In genomic region chr1:205492201-205492667, GRCh38 we compare ENCODE assay signal across 15 cellular contexts. TPM values are rescaled to one million over a fixed set of nuclear protein-coding genes. Genes with fewer than 3 reads are reported as not detected.
DNase-seq lines count a peak whose midpoint lies in the region; ATAC-seq, FAIRE-seq and TF ChIP-seq lines count a peak whose summit lies in the region.
"Had no signal": no experiment of that assay in that cellular context is flagged by ENCODE, and none has a peak within 500 bp of the region (broad histone marks: within the 10 kb centered on the region; RNA-seq: fewer than 3 reads in every experiment).

No MANE protein-coding gene starts in this region.

- peaks cover 2% of the 10 kb centered on the region for H3K4me1 Mint-ChIP-seq in activated CD4-positive, alpha-beta memory T cell treated with anti-CD3 and anti-CD28 coated beads for 36 hours (ENCODE audit: low read depth)
- H3K4me1 Mint-ChIP-seq in activated CD4-positive, alpha-beta T cell treated with anti-CD3 and anti-CD28 coated beads, Interleukin-2, amount 10 ng/mL, durations not matched to agents 7 days and 5 days, result peaks cover 9% of the 10 kb centered on the region

- H3K27ac ChIP-seq in BLaER1, result no peak overlapping the region
- H3K27ac ChIP-seq: Peyer's patch had no signal

- H3K27me3 Mint-ChIP-seq in activated CD4-positive, alpha-beta memory T cell treated with anti-CD3 and anti-CD28 coated beads for 36 hours, result peaks cover 22% of the 10 kb centered on the region
- peaks cover 33% of the 10 kb centered on the region for H3K27me3 Mint-ChIP-seq in activated CD4-positive, alpha-beta T cell treated with anti-CD3 and anti-CD28 coated beads, Interleukin-2, amount 10 ng/mL, durations not matched to agents 7 days and 5 days

- H4K20me1 ChIP-seq in BLaER1, result no peaks in the 10 kb centered on the region

- no peak for TF ChIP-seq CTCF in bronchial epithelial cell (IDR thresholded peaks at IDR 0.05; ENCODE audit: insufficient read depth, low read length, severe bottlenecking)

- FAIRE-seq in bronchial epithelial cell (lab: Jason Lieb, UNC), result no peak
- FAIRE-seq: D721Med had no signal

- no peak overlapping the region for H3K27ac Mint-ChIP-seq in activated CD4-positive, alpha-beta memory T cell treated with anti-CD3 and anti-CD28 coated beads for 36 hours
- H3K27ac Mint-ChIP-seq in activated CD4-positive, alpha-beta T cell treated with anti-CD3 and anti-CD28 coated beads, Interleukin-2, amount 10 ng/mL, durations not matched to agents 7 days and 5 days, result no peak overlapping the region
- H3K27ac Mint-ChIP-seq: activated CD4-positive, alpha-beta memory T cell treated with anti-CD3 and anti-CD28 coated beads, Interleukin-2, amount 10 ng/mL, durations not matched to agents 7 days and 5 days; type B pancreatic cell had no signal

- H3K4me3 ChIP-seq in BLaER1 (no peak overlapping the region), bronchial epithelial cell (ENCODE audit: low read depth, low read length) (no peak overlapping the region)
- H3K4me3 ChIP-seq: Peyer's patch had no signal

- no peaks in the 10 kb centered on the region for H3K9me3 ChIP-seq in BLaER1
- H3K9me3 ChIP-seq: Peyer's patch had no signal

- peaks cover 23% of the 10 kb centered on the region for H3K4me1 ChIP-seq in BLaER1

- H3K4me3 Mint-ChIP-seq in activated CD4-positive, alpha-beta memory T cell treated with anti-CD3 and anti-CD28 coated beads for 36 hours, result no peak overlapping the region
- no peak overlapping the region for H3K4me3 Mint-ChIP-seq in activated CD4-positive, alpha-beta T cell treated with anti-CD3 and anti-CD28 coated beads, Interleukin-2, amount 10 ng/mL, durations not matched to agents 7 days and 5 days
- H3K4me3 Mint-ChIP-seq: activated CD4-positive, alpha-beta memory T cell treated with anti-CD3 and anti-CD28 coated beads, Interleukin-2, amount 10 ng/mL, durations not matched to agents 7 days and 5 days; type B pancreatic cell had no signal

- intact Hi-C loops in activated CD4-positive, alpha-beta memory T cell treated with anti-CD3 and anti-CD28 coated beads for 36 hours (cut with micrococcal nuclease), result no loop called here

- no peak overlapping the region for H3K9ac ChIP-seq in BLaER1

- ATAC-seq in HG03095 (IDR thresholded peaks at IDR 0.05; ENCODE audit: unreplicated experiment), result no peak

- no peaks in the 10 kb centered on the region for H3K36me3 ChIP-seq in BLaER1
- H3K36me3 ChIP-seq in bronchial epithelial cell (ENCODE audit: control insufficient read depth, insufficient read depth, low read length), result no peaks in the 10 kb centered on the region
- H3K36me3 ChIP-seq: Peyer's patch had no signal

- H3K36me3 Mint-ChIP-seq in activated CD4-positive, alpha-beta memory T cell treated with anti-CD3 and anti-CD28 coated beads for 36 hours, result no peaks in the 10 kb centered on the region
- H3K36me3 Mint-ChIP-seq in activated CD4-positive, alpha-beta T cell treated with anti-CD3 and anti-CD28 coated beads, Interleukin-2, amount 10 ng/mL, durations not matched to agents 7 days and 5 days (ENCODE audit: low read depth), result no peaks in the 10 kb centered on the region
- H3K36me3 Mint-ChIP-seq: type B pancreatic cell had no signal

- no peaks in the 10 kb centered on the region for H3K27me3 ChIP-seq in BLaER1
- no peaks in the 10 kb centered on the region for H3K27me3 ChIP-seq in bronchial epithelial cell (ENCODE audit: control insufficient read depth, insufficient read depth, low read length)
- H3K27me3 ChIP-seq: Peyer's patch had no signal

- no peaks in the 10 kb centered on the region for H3K9me3 Mint-ChIP-seq in activated CD4-positive, alpha-beta memory T cell treated with anti-CD3 and anti-CD28 coated beads for 36 hours
- no peaks in the 10 kb centered on the region for H3K9me3 Mint-ChIP-seq in activated CD4-positive, alpha-beta T cell treated with anti-CD3 and anti-CD28 coated beads, Interleukin-2, amount 10 ng/mL, durations not matched to agents 7 days and 5 days
- H3K9me3 Mint-ChIP-seq: activated CD4-positive, alpha-beta memory T cell treated with anti-CD3 and anti-CD28 coated beads, Interleukin-2, amount 10 ng/mL, durations not matched to agents 7 days and 5 days; type B pancreatic cell had no signal

- H3K4me2 ChIP-seq in BLaER1, result peak overlapping the region; percentile 53

- DNase-seq in NCI-H1092 treated with DMSO at 0.1 percent for 48 hours (lab: John Stamatoyannopoulos, UW), result peak; percentile 81
- peak; percentile 89 to 97 for DNase-seq in NCI-H524 (lab: John Stamatoyannopoulos, UW)
- DNase-seq in bronchial epithelial cell (ENCODE audit: low read depth), result peak; percentile 6
- DNase-seq in activated CD4-positive, alpha-beta memory T cell treated with anti-CD3 and anti-CD28 coated beads for 36 hours, result no peak
- no peak for DNase-seq in activated CD4-positive, alpha-beta T cell treated with anti-CD3 and anti-CD28 coated beads, Interleukin-2, amount 10 ng/mL, durations not matched to agents 7 days and 5 days
- no peak for DNase-seq in mesenteric fat pad (ENCODE audit: low spot score)
- DNase-seq: activated CD4-positive, alpha-beta memory T cell treated with anti-CD3 and anti-CD28 coated beads, Interleukin-2, amount 10 ng/mL, durations not matched to agents 7 days and 5 days; effector memory CD4-positive, alpha-beta T cell; NCI-H1930; Peyer's patch had no signal

- CTCF ChIA-PET in activated CD4-positive, alpha-beta memory T cell treated with anti-CD3 and anti-CD28 coated beads for 36 hours (lab: Charles Lee), result interaction anchor here (1.0 to 13.1 kb wide), 3 partner anchors 10 to 138 kb away, joined by 3 to 321 read pairs (median 5); no protein-coding TSS in a partner anchor
- CTCF ChIA-PET in activated CD4-positive, alpha-beta T cell treated with anti-CD3 and anti-CD28 coated beads, Interleukin-2, amount 10 ng/mL, durations not matched to agents 7 days and 5 days (lab: Charles Lee), result interaction anchor here (1.2 to 2.3 kb wide), 3 partner anchors 32 to 138 kb away, joined by 4 to 11 read pairs (median 8); no protein-coding TSS in a partner anchor

- POLR2A ChIA-PET in activated CD4-positive, alpha-beta memory T cell treated with anti-CD3 and anti-CD28 coated beads for 36 hours (lab: Charles Lee), result no interaction called here
- POLR2A ChIA-PET in activated CD4-positive, alpha-beta T cell treated with anti-CD3 and anti-CD28 coated beads, Interleukin-2, amount 10 ng/mL, durations not matched to agents 7 days and 5 days (lab: Charles Lee), result no interaction called here

RNA-seq across cellular contexts. Expression of gene CDK18, which starts 12.2 kb away (rescaled TPM):
- total RNA-seq in bronchial epithelial cell (1.8 and 2.2 TPM in 2 replicates), mesenteric fat pad (4.0 TPM)
- total RNA-seq in activated CD4-positive, alpha-beta memory T cell treated with anti-CD3 and anti-CD28 coated beads for 36 hours, result 1 to 10 TPM; 2.5 to 2.6 TPM
- total RNA-seq in activated CD4-positive, alpha-beta T cell treated with anti-CD3 and anti-CD28 coated beads, Interleukin-2, amount 10 ng/mL, durations not matched to agents 7 days and 5 days, result 1 to 10 TPM; 2.9 to 3.5 TPM
- total RNA-seq: pulmonary artery endothelial cell had no signal

RNA-seq across cellular contexts. Expression of gene BLACAT1, which starts 36.4 kb away (rescaled TPM):
- total RNA-seq in bronchial epithelial cell (0.77 and 0.79 TPM in 2 replicates), mesenteric fat pad (not detected)
- total RNA-seq in activated CD4-positive, alpha-beta memory T cell treated with anti-CD3 and anti-CD28 coated beads for 36 hours, result 1 to 10 TPM in 1 of 2 experiments, under 1 TPM in 1; 0.90 to 1.2 TPM
- under 1 TPM; 0.20 to 0.23 TPM for total RNA-seq in activated CD4-positive, alpha-beta T cell treated with anti-CD3 and anti-CD28 coated beads, Interleukin-2, amount 10 ng/mL, durations not matched to agents 7 days and 5 days
- total RNA-seq: pulmonary artery endothelial cell had no signal

Comparison
In these comparisons a context has a peak if more than half of its experiments do, and no peak if none do; other contexts are left out.
1. DNase-seq: peak in NCI-H1092 treated with DMSO at 0.1 percent for 48 hours (single experiment), NCI-H524 (2 of 2) and bronchial epithelial cell (single experiment); none in activated CD4-positive, alpha-beta memory T cell treated with anti-CD3 and anti-CD28 coated beads for 36 hours (single experiment), activated CD4-positive, alpha-beta T cell treated with anti-CD3 and anti-CD28 coated beads, Interleukin-2, amount 10 ng/mL, durations not matched to agents 7 days and 5 days (single experiment) and mesenteric fat pad (single experiment).